In genomic region chr14:61247935-61248334, GRCh38 we compare ENCODE assay signal across 2 cellular contexts.
TF ChIP-seq lines count a peak whose summit lies in the region.

No MANE protein-coding gene starts in this region.

TF ChIP-seq in IMR-90, 13 proteins besides CTCF, POLR2A, EP300 and RAD21:
- TF ChIP-seq MAZ (IDR thresholded peaks at IDR 0.05; ENCODE audit: borderline replicate concordance, low read depth, low read length) = no peak
- no peak for TF ChIP-seq FOS (IDR thresholded peaks at IDR 0.05; ENCODE audit: low read depth, low read length)
- TF ChIP-seq MXI1 (IDR thresholded peaks at IDR 0.05; ENCODE audit: borderline replicate concordance, low read depth, low read length) = no peak
- no peak for TF ChIP-seq USF2 (IDR thresholded peaks at IDR 0.05; ENCODE audit: low read depth, low read length)
- no peak for TF ChIP-seq SMC3 (IDR thresholded peaks at IDR 0.05; ENCODE audit: low read depth, low read length)
- no peak for TF ChIP-seq MAFK (IDR thresholded peaks at IDR 0.05; ENCODE audit: low read depth, low read length)
- no peak for TF ChIP-seq NFE2L2 (IDR thresholded peaks at IDR 0.05; ENCODE audit: low read depth, low read length)
- TF ChIP-seq ELK1 (IDR thresholded peaks at IDR 0.05; ENCODE audit: borderline replicate concordance, low read depth, low read length) = no peak
- TF ChIP-seq BHLHE40 (IDR thresholded peaks at IDR 0.05; ENCODE audit: low read depth, low read length) = no peak
- no peak for TF ChIP-seq RFX5 (IDR thresholded peaks at IDR 0.05; ENCODE audit: low read depth, low read length)
- TF ChIP-seq CEBPB (IDR thresholded peaks at IDR 0.05; ENCODE audit: low read depth, low read length) = no peak
- TF ChIP-seq CHD1 (IDR thresholded peaks at IDR 0.05; ENCODE audit: low read depth, low read length) = no peak

TF ChIP-seq in WTC11, 78 proteins besides CTCF, POLR2A, EP300 and RAD21:
- TF ChIP-seq PRDM15 (CRISPR knock-in tag; IDR thresholded peaks at IDR 0.05) (no peak), IRF1 (CRISPR knock-in tag; IDR thresholded peaks at IDR 0.05) (no peak)
